1 cellular context compared by ENCODE assay signal in the genomic region with DNA sequence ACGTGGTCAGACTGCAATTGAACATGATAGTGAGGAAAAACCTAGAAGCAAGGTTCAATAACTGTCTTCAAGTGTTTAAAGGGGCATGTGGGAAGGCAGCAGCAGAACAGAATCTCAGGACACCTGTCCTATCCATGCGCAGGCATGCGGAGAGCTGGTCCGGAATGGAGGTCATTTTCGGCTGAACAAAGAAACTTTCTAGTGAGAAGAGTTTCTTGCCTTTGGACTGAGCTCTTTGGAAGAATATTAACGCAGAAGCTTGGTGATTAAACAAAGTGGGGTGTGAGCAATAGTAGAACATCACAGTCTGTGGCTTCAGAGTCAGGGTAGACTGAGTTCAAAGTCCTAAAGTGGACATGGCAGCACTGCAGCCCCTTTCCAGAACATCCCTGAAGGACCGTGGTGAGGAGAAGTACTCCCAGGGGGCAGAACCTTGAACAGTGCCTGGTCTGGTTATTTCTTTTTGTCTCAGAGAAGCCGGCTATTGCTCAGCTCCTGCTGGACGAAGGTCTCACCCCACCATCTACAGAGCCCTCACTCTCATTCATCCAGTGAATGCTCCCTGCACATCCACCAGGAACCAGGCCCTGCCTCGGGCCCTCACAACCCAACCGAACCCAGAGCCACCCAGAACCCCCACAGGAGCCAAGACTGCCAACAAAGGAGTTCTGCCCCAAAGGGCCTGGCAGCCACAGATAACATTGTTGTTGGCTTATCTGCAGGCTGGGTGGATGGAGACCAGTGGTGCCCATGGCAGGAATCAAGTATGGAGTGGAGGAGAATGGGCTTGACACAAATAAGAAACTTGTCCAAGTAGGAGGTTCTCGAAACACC.
TF ChIP-seq lines count a peak whose summit lies in the region.

No MANE protein-coding gene starts in this region.

TF ChIP-seq in HepG2, 621 proteins besides CTCF, POLR2A, EP300 and RAD21 (continued from another document and continues in another):
- TF ChIP-seq, protein P1, sequence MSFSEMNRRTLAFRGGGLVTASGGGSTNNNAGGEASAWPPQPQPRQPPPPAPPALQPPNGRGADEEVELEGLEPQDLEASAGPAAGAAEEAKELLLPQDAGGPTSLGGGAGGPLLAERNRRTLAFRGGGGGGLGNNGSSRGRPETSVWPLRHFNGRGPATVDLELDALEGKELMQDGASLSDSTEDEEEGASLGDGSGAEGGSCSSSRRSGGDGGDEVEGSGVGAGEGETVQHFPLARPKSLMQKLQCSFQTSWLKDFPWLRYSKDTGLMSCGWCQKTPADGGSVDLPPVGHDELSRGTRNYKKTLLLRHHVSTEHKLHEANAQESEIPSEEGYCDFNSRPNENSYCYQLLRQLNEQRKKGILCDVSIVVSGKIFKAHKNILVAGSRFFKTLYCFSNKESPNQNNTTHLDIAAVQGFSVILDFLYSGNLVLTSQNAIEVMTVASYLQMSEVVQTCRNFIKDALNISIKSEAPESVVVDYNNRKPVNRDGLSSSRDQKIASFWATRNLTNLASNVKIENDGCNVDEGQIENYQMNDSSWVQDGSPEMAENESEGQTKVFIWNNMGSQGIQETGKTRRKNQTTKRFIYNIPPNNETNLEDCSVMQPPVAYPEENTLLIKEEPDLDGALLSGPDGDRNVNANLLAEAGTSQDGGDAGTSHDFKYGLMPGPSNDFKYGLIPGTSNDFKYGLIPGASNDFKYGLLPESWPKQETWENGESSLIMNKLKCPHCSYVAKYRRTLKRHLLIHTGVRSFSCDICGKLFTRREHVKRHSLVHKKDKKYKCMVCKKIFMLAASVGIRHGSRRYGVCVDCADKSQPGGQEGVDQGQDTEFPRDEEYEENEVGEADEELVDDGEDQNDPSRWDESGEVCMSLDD (CRISPR knock-in tag; IDR thresholded peaks at IDR 0.05; ENCODE audit: borderline replicate concordance), result 0 out of 2 replicates have a peak, but pooled peaks have one; percentile 45
- TF ChIP-seq, protein P2, sequence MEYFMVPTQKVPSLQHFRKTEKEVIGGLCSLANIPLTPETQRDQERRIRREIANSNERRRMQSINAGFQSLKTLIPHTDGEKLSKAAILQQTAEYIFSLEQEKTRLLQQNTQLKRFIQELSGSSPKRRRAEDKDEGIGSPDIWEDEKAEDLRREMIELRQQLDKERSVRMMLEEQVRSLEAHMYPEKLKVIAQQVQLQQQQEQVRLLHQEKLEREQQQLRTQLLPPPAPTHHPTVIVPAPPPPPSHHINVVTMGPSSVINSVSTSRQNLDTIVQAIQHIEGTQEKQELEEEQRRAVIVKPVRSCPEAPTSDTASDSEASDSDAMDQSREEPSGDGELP (IDR thresholded peaks at IDR 0.05; ENCODE audit: borderline replicate concordance, low read depth), result peak; percentile 27; the same call in 1 of the 2 replicates
- TF ChIP-seq ZSCAN9 (CRISPR knock-in tag; IDR thresholded peaks at IDR 0.05; ENCODE audit: borderline replicate concordance), result peak; percentile 62
- no peak for TF ChIP-seq SMAD9 (CRISPR knock-in tag; IDR thresholded peaks at IDR 0.05)
- peak; percentile 58 for TF ChIP-seq MED1 (CRISPR knock-in tag; IDR thresholded peaks at IDR 0.05)
- TF ChIP-seq ZNF556 (CRISPR knock-in tag; IDR thresholded peaks at IDR 0.05; ENCODE audit: borderline replicate concordance), result peak; percentile 65; the same call in 1 of the 2 replicates
- TF ChIP-seq, protein P3, sequence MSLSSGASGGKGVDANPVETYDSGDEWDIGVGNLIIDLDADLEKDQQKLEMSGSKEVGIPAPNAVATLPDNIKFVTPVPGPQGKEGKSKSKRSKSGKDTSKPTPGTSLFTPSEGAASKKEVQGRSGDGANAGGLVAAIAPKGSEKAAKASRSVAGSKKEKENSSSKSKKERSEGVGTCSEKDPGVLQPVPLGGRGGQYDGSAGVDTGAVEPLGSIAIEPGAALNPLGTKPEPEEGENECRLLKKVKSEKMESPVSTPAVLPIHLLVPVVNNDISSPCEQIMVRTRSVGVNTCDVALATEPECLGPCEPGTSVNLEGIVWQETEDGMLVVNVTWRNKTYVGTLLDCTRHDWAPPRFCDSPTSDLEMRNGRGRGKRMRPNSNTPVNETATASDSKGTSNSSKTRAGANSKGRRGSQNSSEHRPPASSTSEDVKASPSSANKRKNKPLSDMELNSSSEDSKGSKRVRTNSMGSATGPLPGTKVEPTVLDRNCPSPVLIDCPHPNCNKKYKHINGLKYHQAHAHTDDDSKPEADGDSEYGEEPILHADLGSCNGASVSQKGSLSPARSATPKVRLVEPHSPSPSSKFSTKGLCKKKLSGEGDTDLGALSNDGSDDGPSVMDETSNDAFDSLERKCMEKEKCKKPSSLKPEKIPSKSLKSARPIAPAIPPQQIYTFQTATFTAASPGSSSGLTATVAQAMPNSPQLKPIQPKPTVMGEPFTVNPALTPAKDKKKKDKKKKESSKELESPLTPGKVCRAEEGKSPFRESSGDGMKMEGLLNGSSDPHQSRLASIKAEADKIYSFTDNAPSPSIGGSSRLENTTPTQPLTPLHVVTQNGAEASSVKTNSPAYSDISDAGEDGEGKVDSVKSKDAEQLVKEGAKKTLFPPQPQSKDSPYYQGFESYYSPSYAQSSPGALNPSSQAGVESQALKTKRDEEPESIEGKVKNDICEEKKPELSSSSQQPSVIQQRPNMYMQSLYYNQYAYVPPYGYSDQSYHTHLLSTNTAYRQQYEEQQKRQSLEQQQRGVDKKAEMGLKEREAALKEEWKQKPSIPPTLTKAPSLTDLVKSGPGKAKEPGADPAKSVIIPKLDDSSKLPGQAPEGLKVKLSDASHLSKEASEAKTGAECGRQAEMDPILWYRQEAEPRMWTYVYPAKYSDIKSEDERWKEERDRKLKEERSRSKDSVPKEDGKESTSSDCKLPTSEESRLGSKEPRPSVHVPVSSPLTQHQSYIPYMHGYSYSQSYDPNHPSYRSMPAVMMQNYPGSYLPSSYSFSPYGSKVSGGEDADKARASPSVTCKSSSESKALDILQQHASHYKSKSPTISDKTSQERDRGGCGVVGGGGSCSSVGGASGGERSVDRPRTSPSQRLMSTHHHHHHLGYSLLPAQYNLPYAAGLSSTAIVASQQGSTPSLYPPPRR (CRISPR knock-in tag; IDR thresholded peaks at IDR 0.05; ENCODE audit: borderline replicate concordance), result 0 out of 2 replicates have a peak, but pooled peaks have one; percentile 10
- TF ChIP-seq MED13 (CRISPR knock-in tag; IDR thresholded peaks at IDR 0.05), result no peak
- TF ChIP-seq ZNF292 (CRISPR knock-in tag; IDR thresholded peaks at IDR 0.05; ENCODE audit: borderline replicate concordance, low read depth), result peak; percentile 65; the same call in 1 of the 2 replicates
- peak; percentile 18; the same call in 1 of the 2 replicates for TF ChIP-seq FOXA3 (CRISPR knock-in tag; IDR thresholded peaks at IDR 0.05)
- peak; percentile 56; the same call in 1 of the 2 replicates for TF ChIP-seq RBFOX2 (IDR thresholded peaks at IDR 0.05; ENCODE audit: low read depth, low read length)
- 0 out of 2 replicates have a peak, but pooled peaks have one; percentile 50 for TF ChIP-seq ZNF709 (CRISPR knock-in tag; IDR thresholded peaks at IDR 0.05)
- TF ChIP-seq ZNF335 (CRISPR knock-in tag; IDR thresholded peaks at IDR 0.05), result 0 out of 2 replicates have a peak, but pooled peaks have one; percentile 34
- peak; percentile 56; the same call in 1 of the 2 replicates for TF ChIP-seq NCOA2 (CRISPR knock-in tag; IDR thresholded peaks at IDR 0.05)
- TF ChIP-seq CHD4 (IDR thresholded peaks at IDR 0.05; ENCODE audit: borderline replicate concordance, low read length), result no peak
- TF ChIP-seq ZNF572 (CRISPR knock-in tag; IDR thresholded peaks at IDR 0.05), result no peak
- TF ChIP-seq ZC3H13 (CRISPR knock-in tag; IDR thresholded peaks at IDR 0.05), result no peak
- no peak for TF ChIP-seq FIP1L1 (IDR thresholded peaks at IDR 0.05; ENCODE audit: borderline replicate concordance, insufficient read depth, low read depth, low read length)
- TF ChIP-seq, protein P4, sequence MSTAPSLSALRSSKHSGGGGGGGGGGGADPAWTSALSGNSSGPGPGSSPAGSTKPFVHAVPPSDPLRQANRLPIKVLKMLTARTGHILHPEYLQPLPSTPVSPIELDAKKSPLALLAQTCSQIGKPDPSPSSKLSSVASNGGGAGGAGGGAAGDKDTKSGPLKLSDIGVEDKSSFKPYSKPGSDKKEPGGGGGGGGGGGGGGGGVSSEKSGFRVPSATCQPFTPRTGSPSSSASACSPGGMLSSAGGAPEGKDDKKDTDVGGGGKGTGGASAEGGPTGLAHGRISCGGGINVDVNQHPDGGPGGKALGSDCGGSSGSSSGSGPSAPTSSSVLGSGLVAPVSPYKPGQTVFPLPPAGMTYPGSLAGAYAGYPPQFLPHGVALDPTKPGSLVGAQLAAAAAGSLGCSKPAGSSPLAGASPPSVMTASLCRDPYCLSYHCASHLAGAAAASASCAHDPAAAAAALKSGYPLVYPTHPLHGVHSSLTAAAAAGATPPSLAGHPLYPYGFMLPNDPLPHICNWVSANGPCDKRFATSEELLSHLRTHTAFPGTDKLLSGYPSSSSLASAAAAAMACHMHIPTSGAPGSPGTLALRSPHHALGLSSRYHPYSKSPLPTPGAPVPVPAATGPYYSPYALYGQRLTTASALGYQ (CRISPR knock-in tag; IDR thresholded peaks at IDR 0.05), result peak; percentile 48; the same call in 1 of the 2 replicates
- 0 out of 2 replicates have a peak, but pooled peaks have one; percentile 59 for TF ChIP-seq ZNF33B (CRISPR knock-in tag; IDR thresholded peaks at IDR 0.05)
- no peak; the same call in 1 of the 2 replicates for TF ChIP-seq ZNF746 (CRISPR knock-in tag; IDR thresholded peaks at IDR 0.05)
- TF ChIP-seq, protein P5, sequence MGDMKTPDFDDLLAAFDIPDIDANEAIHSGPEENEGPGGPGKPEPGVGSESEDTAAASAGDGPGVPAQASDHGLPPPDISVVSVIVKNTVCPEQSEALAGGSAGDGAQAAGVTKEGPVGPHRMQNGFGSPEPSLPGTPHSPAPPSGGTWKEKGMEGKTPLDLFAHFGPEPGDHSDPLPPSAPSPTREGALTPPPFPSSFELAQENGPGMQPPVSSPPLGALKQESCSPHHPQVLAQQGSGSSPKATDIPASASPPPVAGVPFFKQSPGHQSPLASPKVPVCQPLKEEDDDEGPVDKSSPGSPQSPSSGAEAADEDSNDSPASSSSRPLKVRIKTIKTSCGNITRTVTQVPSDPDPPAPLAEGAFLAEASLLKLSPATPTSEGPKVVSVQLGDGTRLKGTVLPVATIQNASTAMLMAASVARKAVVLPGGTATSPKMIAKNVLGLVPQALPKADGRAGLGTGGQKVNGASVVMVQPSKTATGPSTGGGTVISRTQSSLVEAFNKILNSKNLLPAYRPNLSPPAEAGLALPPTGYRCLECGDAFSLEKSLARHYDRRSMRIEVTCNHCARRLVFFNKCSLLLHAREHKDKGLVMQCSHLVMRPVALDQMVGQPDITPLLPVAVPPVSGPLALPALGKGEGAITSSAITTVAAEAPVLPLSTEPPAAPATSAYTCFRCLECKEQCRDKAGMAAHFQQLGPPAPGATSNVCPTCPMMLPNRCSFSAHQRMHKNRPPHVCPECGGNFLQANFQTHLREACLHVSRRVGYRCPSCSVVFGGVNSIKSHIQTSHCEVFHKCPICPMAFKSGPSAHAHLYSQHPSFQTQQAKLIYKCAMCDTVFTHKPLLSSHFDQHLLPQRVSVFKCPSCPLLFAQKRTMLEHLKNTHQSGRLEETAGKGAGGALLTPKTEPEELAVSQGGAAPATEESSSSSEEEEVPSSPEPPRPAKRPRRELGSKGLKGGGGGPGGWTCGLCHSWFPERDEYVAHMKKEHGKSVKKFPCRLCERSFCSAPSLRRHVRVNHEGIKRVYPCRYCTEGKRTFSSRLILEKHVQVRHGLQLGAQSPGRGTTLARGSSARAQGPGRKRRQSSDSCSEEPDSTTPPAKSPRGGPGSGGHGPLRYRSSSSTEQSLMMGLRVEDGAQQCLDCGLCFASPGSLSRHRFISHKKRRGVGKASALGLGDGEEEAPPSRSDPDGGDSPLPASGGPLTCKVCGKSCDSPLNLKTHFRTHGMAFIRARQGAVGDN (CRISPR knock-in tag; IDR thresholded peaks at IDR 0.05), result peak; percentile 76
- no peak for TF ChIP-seq MEIS2 (CRISPR knock-in tag; IDR thresholded peaks at IDR 0.05)
- TF ChIP-seq HNRNPL (IDR thresholded peaks at IDR 0.05; ENCODE audit: low read depth, low read length), result 0 out of 2 replicates have a peak, but pooled peaks have one; percentile 42
- TF ChIP-seq SALL1 (CRISPR knock-in tag; IDR thresholded peaks at IDR 0.05), result peak; percentile 28; the same call in 1 of the 2 replicates
- 0 out of 2 replicates have a peak, but pooled peaks have one; percentile 39 for TF ChIP-seq ZNF333 (CRISPR knock-in tag; IDR thresholded peaks at IDR 0.05; ENCODE audit: borderline replicate concordance)
- TF ChIP-seq, protein P6, sequence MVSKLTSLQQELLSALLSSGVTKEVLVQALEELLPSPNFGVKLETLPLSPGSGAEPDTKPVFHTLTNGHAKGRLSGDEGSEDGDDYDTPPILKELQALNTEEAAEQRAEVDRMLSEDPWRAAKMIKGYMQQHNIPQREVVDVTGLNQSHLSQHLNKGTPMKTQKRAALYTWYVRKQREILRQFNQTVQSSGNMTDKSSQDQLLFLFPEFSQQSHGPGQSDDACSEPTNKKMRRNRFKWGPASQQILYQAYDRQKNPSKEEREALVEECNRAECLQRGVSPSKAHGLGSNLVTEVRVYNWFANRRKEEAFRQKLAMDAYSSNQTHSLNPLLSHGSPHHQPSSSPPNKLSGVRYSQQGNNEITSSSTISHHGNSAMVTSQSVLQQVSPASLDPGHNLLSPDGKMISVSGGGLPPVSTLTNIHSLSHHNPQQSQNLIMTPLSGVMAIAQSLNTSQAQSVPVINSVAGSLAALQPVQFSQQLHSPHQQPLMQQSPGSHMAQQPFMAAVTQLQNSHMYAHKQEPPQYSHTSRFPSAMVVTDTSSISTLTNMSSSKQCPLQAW (CRISPR knock-in tag; IDR thresholded peaks at IDR 0.05), result peak; percentile 26; the same call in 1 of the 2 replicates
- 0 out of 2 replicates have a peak, but pooled peaks have one; percentile 59 for TF ChIP-seq MEIS1 (CRISPR knock-in tag; IDR thresholded peaks at IDR 0.05; ENCODE audit: borderline replicate concordance)
- TF ChIP-seq MIER2 (CRISPR knock-in tag; IDR thresholded peaks at IDR 0.05), result peak; percentile 66
- peak; percentile 79; the same call in 1 of the 2 replicates for TF ChIP-seq NKX3-1 (CRISPR knock-in tag; IDR thresholded peaks at IDR 0.05)
- TF ChIP-seq SP2 (CRISPR knock-in tag; IDR thresholded peaks at IDR 0.05), result no peak
- TF ChIP-seq, protein P7, sequence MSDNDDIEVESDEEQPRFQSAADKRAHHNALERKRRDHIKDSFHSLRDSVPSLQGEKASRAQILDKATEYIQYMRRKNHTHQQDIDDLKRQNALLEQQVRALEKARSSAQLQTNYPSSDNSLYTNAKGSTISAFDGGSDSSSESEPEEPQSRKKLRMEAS (IDR thresholded peaks at IDR 0.05), result peak; percentile 95
- TF ChIP-seq ATF7-NPFF (CRISPR knock-in tag; IDR thresholded peaks at IDR 0.05; ENCODE audit: low read depth), result no peak
- TF ChIP-seq, protein P8, sequence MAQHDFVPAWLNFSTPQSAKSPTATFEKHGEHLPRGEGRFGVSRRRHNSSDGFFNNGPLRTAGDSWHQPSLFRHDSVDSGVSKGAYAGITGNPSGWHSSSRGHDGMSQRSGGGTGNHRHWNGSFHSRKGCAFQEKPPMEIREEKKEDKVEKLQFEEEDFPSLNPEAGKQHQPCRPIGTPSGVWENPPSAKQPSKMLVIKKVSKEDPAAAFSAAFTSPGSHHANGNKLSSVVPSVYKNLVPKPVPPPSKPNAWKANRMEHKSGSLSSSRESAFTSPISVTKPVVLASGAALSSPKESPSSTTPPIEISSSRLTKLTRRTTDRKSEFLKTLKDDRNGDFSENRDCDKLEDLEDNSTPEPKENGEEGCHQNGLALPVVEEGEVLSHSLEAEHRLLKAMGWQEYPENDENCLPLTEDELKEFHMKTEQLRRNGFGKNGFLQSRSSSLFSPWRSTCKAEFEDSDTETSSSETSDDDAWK (CRISPR knock-in tag; IDR thresholded peaks at IDR 0.05), result no peak
- no peak for TF ChIP-seq TEAD2 (CRISPR knock-in tag; IDR thresholded peaks at IDR 0.05)
- TF ChIP-seq MAF1 (CRISPR knock-in tag; IDR thresholded peaks at IDR 0.05; ENCODE audit: borderline replicate concordance), result 0 out of 2 replicates have a peak, but pooled peaks have one; percentile 70
- peak; percentile 46; the same call in 1 of the 2 replicates for TF ChIP-seq ELF3 (CRISPR knock-in tag; IDR thresholded peaks at IDR 0.05)
